Comparison of ENCODE assay signal across 6 cellular contexts in the genomic region with DNA sequence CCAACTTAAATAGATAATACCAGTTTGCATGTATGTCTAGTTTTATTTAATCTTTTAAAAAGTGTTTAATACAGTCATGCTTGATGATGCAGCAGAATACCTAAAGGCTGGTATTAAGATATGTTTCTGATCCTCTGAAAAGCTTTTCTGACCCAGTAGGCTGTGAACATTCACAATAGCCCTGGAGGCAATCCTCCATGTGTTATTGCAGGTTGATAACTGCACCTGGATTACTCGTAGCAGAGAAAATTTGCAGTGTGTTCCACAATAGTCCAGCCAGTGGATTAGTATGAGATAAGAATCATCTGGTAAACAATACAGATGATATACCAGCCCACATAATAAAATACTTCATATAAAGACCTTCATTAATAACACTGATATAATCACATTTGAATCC.
"Had no signal": no experiment of that assay in that cellular context is flagged by ENCODE, and none has a peak within 500 bp of the region (broad histone marks: within the 10 kb centered on the region; RNA-seq: fewer than 3 reads in every experiment).

No MANE protein-coding gene starts in this region.

- H3K4me3 ChIP-seq: GM23338, K562 had no signal

- DNase-seq: H9, HCEC 1CT, HFFc6, IMR-90 had no signal
